ENCODE assay signal across 7 cellular contexts in genomic region chr6:138817799-138818198, GRCh38. TPM values are rescaled to one million over a fixed set of nuclear protein-coding genes. Genes with fewer than 3 reads are reported as not detected.
DNase-seq lines count a peak whose midpoint lies in the region; ATAC-seq and TF ChIP-seq lines count a peak whose summit lies in the region.

No MANE protein-coding gene starts in this region.

- H3K4me3 ChIP-seq in mesenchymal stem cell (ENCODE audit: insufficient read depth in 1 of 2, low read depth in 1 of 2, low read length in 2 of 2) = no peak overlapping the region

- H3K4ac ChIP-seq in mesenchymal stem cell (ENCODE audit: low read depth in 1 of 2, low read length in 2 of 2) = peak overlapping the region in 1 of 2 experiments; percentile 31

- no peak overlapping the region for H2AK5ac ChIP-seq in mesenchymal stem cell (ENCODE audit: low read length, severe bottlenecking)

- H3K4me1 ChIP-seq in mesenchymal stem cell (ENCODE audit: control insufficient read depth, insufficient read depth, low read depth, low read length) = peaks cover 5% of the 10 kb centered on the region

- peak overlapping the region; percentile 65 for H3K9ac ChIP-seq in mesenchymal stem cell (ENCODE audit: low read length)

- no peak overlapping the region for H3K27ac ChIP-seq in mesenchymal stem cell (ENCODE audit: low read length, poor library complexity, severe bottlenecking)

- peak overlapping the region; percentile 81 to 84 for H3K18ac ChIP-seq in mesenchymal stem cell (ENCODE audit: low read depth in 1 of 2, low read length in 2 of 2)

- no peak overlapping the region for H2BK15ac ChIP-seq in mesenchymal stem cell (ENCODE audit: low read depth, poor library complexity, severe bottlenecking)

- H3K14ac ChIP-seq in mesenchymal stem cell (ENCODE audit: low read length in 2 of 2) = peak overlapping the region in 1 of 2 experiments; percentile 44

- H4K8ac ChIP-seq in mesenchymal stem cell (ENCODE audit: low read length) = peak overlapping the region; percentile 67

- ATAC-seq in GM19035 (IDR thresholded peaks at IDR 0.05; ENCODE audit: unreplicated experiment) = no peak

- peak overlapping the region; percentile 84 for H4K91ac ChIP-seq in mesenchymal stem cell (ENCODE audit: low read length)

- H2BK5ac ChIP-seq in mesenchymal stem cell (ENCODE audit: low read depth, low read length, poor library complexity, severe bottlenecking) = no peak overlapping the region

- in situ Hi-C loops in GM13976 (cut with MboI; ENCODE audit: low sequenced_read_pairs, unreplicated experiment) = loop anchor here (10.0 to 25.0 kb wide), 2 partner anchors 295 to 547 kb away; no protein-coding TSS in a partner anchor

- H3K27me3 ChIP-seq in mesenchymal stem cell (ENCODE audit: control insufficient read depth in 1 of 2, insufficient read depth in 1 of 2, low read length in 2 of 2) = no peaks in the 10 kb centered on the region

- no peaks in the 10 kb centered on the region for H3K36me3 ChIP-seq in mesenchymal stem cell (ENCODE audit: control insufficient read depth in 1 of 2, insufficient read depth in 2 of 2, low read depth in 1 of 2, low read length in 2 of 2)

- no peak overlapping the region for H3K4me2 ChIP-seq in mesenchymal stem cell (ENCODE audit: low read length, poor library complexity, severe bottlenecking)

- no peaks in the 10 kb centered on the region for H3K9me3 ChIP-seq in mesenchymal stem cell (ENCODE audit: control insufficient read depth, low read length)

- peak; percentile 33 for DNase-seq in GM13976 (ENCODE audit: low spot score)
- peak; percentile 56 for DNase-seq in MV-4-11 (lab: John Stamatoyannopoulos, UW)
- DNase-seq in astrocyte of the hippocampus (ENCODE audit: low read depth, low spot score) = peak; percentile 70
- DNase-seq in mesenchymal stem cell = peak; percentile 98
- no peak for DNase-seq in globus pallidus (ENCODE audit: low spot score)
- no peak for DNase-seq in NCI-H1092 treated with DMSO at 0.1 percent for 48 hours (lab: John Stamatoyannopoulos, UW)

- no peak overlapping the region for H3K23ac ChIP-seq in mesenchymal stem cell (ENCODE audit: low read length in 2 of 2)

- H2AFZ ChIP-seq in mesenchymal stem cell (ENCODE audit: low read depth, low read length) = peak overlapping the region; percentile 36

- no peaks in the 10 kb centered on the region for H3K79me1 ChIP-seq in mesenchymal stem cell (replicated peaks; ENCODE audit: low read length, poor library complexity, severe bottlenecking)

- peak overlapping the region; percentile 51 to 59 for H2BK12ac ChIP-seq in mesenchymal stem cell (ENCODE audit: low read length in 2 of 2)

- TF ChIP-seq CTCF in GM13976 (IDR thresholded peaks at IDR 0.05; ENCODE audit: borderline replicate concordance, control extremely low read depth, extremely low read depth, insufficient read depth, missing control alignments) = no peak

- WGBS in mesenchymal stem cell = 1% methylated on average over 4 of the region's 4 CpGs

- H2BK120ac ChIP-seq in mesenchymal stem cell (ENCODE audit: low read depth, low read length) = no peak overlapping the region

RNA-seq across cellular contexts. Expression of gene ECT2L, which starts 21.9 kb away (rescaled TPM):
- not detected for polyA plus RNA-seq in mesenchymal stem cell (2013, experiment 1 of 2)
- not detected for polyA plus RNA-seq in mesenchymal stem cell (2013, experiment 2 of 2)

RNA-seq across cellular contexts. Expression of gene CCDC28A, which starts 44.2 kb away (rescaled TPM):
- polyA plus RNA-seq in mesenchymal stem cell (2013, experiment 1 of 2) = 12.3 TPM
- polyA plus RNA-seq in mesenchymal stem cell (2013, experiment 2 of 2) = 11.5 TPM

Comparison
In these comparisons a context has a peak if more than half of its experiments do, and no peak if none do; other contexts are left out.
1. DNase-seq: peak in GM13976 (single experiment), MV-4-11 (single experiment), astrocyte of the hippocampus (single experiment) and mesenchymal stem cell (single experiment); none in globus pallidus (single experiment) and NCI-H1092 treated with DMSO at 0.1 percent for 48 hours (single experiment).